8 cellular contexts compared by ENCODE assay signal in the genomic region with DNA sequence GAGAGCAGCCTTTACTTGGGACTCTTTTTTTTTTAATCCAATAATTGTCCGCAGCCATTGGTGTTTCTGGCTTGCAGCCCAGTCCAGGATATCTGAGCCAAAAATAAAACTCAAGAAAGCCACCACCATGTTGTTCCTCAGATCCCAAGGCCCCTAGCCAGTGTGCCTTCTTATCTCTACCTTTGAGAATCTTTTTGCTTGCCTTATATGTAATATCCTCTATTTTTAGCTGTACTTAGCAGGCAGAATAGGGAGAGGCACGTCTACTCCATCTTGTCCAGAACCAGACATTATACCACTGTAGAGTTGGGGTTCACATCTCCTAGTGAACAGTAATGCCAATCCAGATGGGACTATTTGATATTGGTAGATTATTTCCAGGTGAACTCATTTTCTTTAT.
A peak's percentile ranks its signal among the peaks of the same experiment; 100 is the strongest.
DNase-seq lines count a peak whose midpoint lies in the region; ATAC-seq, FAIRE-seq and TF ChIP-seq lines count a peak whose summit lies in the region.
"Not testable (repeated sequence)": the region's sequence is repeated elsewhere in the genome, so short reads cannot be mapped to it uniquely, and the experiment has no call there.

No MANE protein-coding gene starts in this region.

- CTCF ChIA-PET in A673 (lab: Charles Lee); HepG2 (lab: Yijun Ruan, JAX; ENCODE audit: low intra/inter-chr PET ratio, low total read pairs): not testable (repeated sequence)

- intact Hi-C loops in A673 (cut with micrococcal nuclease; ENCODE audit: unreplicated experiment); adrenal gland (cut with DNase I); Right ventricle myocardium inferior (cut with DNase I); heart left ventricle (cut with DNase I); left cardiac atrium (cut with DNase I); HepG2 (cut with micrococcal nuclease; ENCODE audit: unreplicated experiment): not testable (repeated sequence)

- H3K4me2 ChIP-seq in HepG2 (ENCODE audit: low read depth, low read length) = not testable (repeated sequence)

- not testable (repeated sequence) for BruUV-seq in A673 (replicated peaks; lab: Mats Ljungman, UMichigan); HepG2 (replicated peaks; lab: Mats Ljungman, UMichigan)

- ATAC-seq in Right ventricle myocardium inferior = peak; percentile 31
- peak in 3 of 4 donors; percentile 48 to 88 (median 84) for ATAC-seq in heart left ventricle
- peak; percentile 38 to 80 for ATAC-seq in left cardiac atrium
- ATAC-seq in HepG2 = not testable (repeated sequence)

- POLR2A ChIA-PET in A673 (lab: Charles Lee; ENCODE audit: low non-redundant PET); HepG2 (lab: Yijun Ruan, JAX): not testable (repeated sequence)

- not testable (repeated sequence) for H4K20me1 ChIP-seq in HepG2 (ENCODE audit: insufficient read depth, low read length)

- not testable (repeated sequence) for TF ChIP-seq EP300 in HepG2 (IDR thresholded peaks at IDR 0.05; ENCODE audit: low read depth in 2 of 2, low read length in 2 of 2); HepG2 (CRISPR knock-in tag; IDR thresholded peaks at IDR 0.05; ENCODE audit: borderline replicate concordance)

- WGBS in adrenal gland, 4 donors = 30 to 47% (median 42%) methylated on average over 1 to 2 of the region's 2 CpGs
- 20 to 49% (median 30%) methylated on average over 2 of the region's 2 CpGs for WGBS in heart left ventricle, 4 donors
- 90% methylated on average over 2 of the region's 2 CpGs for WGBS in HepG2 (ENCODE audit: low lambda C conversion rate)

- FAIRE-seq in GM19239 (lab: Jason Lieb, UNC) = peak; percentile 35
- peak; percentile 18 for FAIRE-seq in HepG2 (lab: Jason Lieb, UNC)

- in situ Hi-C loops in HepG2 (cut with HindIII; ENCODE audit: extremely low pct_ligation_motif_present, low pct_unique_long_range_greater_than_20kb) = not testable (repeated sequence)

- H2AFZ ChIP-seq in HepG2 (ENCODE audit: low read length) = not testable (repeated sequence)

- H3K9ac ChIP-seq in HepG2 (ENCODE audit: insufficient read depth, low read depth, low read length) = not testable (repeated sequence)

- not testable (repeated sequence) for H3K9me3 ChIP-seq in A673 (ENCODE audit: low read depth, low read length, poor library complexity, severe bottlenecking); adrenal gland (replicated peaks in 1 of 3); heart left ventricle; HepG2 (ENCODE audit: low read length)

- not testable (repeated sequence) for H3K4me1 ChIP-seq in A673 (ENCODE audit: insufficient read depth, low read length, poor library complexity, severe bottlenecking); heart left ventricle; HepG2 (ENCODE audit: insufficient read depth, low read length)
- peaks cover 9 to 13% of the 10 kb centered on the region in 2 donors for H3K4me1 ChIP-seq in adrenal gland (replicated peaks in 1 of 2)

- H3K4me3 ChIP-seq in A673 (ENCODE audit: low read depth, low read length, poor library complexity, severe bottlenecking); adrenal gland; heart left ventricle; HepG2 (replicated peaks in 1 of 3; ENCODE audit: insufficient read depth in 1 of 3, low read depth in 2 of 3, low read length in 3 of 3): not testable (repeated sequence)

- H3K36me3 ChIP-seq in A673 (ENCODE audit: insufficient read depth, low read length, poor library complexity, severe bottlenecking); adrenal gland (replicated peaks in 1 of 2); heart left ventricle; HepG2 (replicated peaks in 1 of 2; ENCODE audit: control insufficient read depth in 1 of 2, insufficient read depth in 2 of 2, low read length in 2 of 2): not testable (repeated sequence)

- not testable (repeated sequence) for TF ChIP-seq CTCF in A673 (conservative IDR thresholded peaks at IDR 0.05; ENCODE audit: low read depth, low read length); adrenal gland (IDR thresholded peaks at IDR 0.05); heart left ventricle (IDR thresholded peaks at IDR 0.05); HepG2 (CRISPR knock-in tag; IDR thresholded peaks at IDR 0.05)

- H3K27me3 ChIP-seq in A673 (replicated peaks; ENCODE audit: insufficient read depth, low read depth, low read length, poor library complexity); adrenal gland; heart left ventricle; HepG2 (ENCODE audit: control insufficient read depth in 1 of 2, insufficient read depth in 2 of 2, low read length in 2 of 2): not testable (repeated sequence)

- H3K27ac ChIP-seq in A673 (ENCODE audit: low read depth, low read length, poor library complexity, severe bottlenecking); adrenal gland; heart left ventricle; HepG2 (ENCODE audit: extremely low read length, insufficient read depth, low read length): not testable (repeated sequence)

- H3K79me2 ChIP-seq in HepG2 (ENCODE audit: insufficient read depth, low read length) = not testable (repeated sequence)

- DNase-seq in A673 (ENCODE audit: low spot score) = peak; percentile 21
- DNase-seq in D341Med (ENCODE audit: low spot score) = peak; percentile 19
- DNase-seq in GM19239 (ENCODE audit: insufficient read length, low spot score); Right ventricle myocardium inferior (ENCODE audit: missing footprints); left cardiac atrium; HepG2 (ENCODE audit: low spot score): not testable (repeated sequence)
- peak in 4 of 7 donors; percentile 22 to 50 (median 43) for DNase-seq in adrenal gland
- peak in 1 of 5 donors; percentile 14 for DNase-seq in heart left ventricle

- not testable (repeated sequence) for TF ChIP-seq POLR2A in adrenal gland (IDR thresholded peaks at IDR 0.05); heart left ventricle (IDR thresholded peaks at IDR 0.05); HepG2 (IDR thresholded peaks at IDR 0.05; ENCODE audit: insufficient read depth in 1 of 2, low read depth in 2 of 2, low read length in 2 of 2)

- TF ChIP-seq RAD21 in HepG2 (CRISPR knock-in tag; IDR thresholded peaks at IDR 0.05) = not testable (repeated sequence)
